ENCODE assay signal across 9 cellular contexts in the genomic region with DNA sequence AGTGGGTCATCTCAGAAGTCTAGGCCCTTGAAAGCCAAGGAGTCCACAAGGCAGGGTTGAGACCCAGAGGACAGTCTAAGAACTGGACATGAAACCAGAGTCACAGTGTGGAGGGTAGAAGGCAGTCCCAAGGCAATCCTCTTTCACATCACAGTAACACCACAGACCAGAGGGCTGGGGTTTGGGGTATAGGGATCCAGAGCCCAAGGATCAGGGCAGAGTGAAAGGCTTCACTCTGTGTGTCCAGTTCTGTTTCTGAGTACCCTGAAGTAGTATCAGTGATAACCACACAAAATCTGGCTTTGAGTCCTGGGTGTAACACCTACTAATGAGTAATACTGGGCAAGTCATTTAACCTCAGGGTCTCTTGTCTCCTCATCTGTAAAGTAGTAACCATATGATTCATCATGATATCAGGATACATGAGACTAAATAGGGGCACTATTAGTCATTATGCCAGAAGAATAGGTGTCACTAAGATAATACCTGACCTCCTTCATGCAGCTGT.
DNase-seq lines count a peak whose midpoint lies in the region; ATAC-seq and TF ChIP-seq lines count a peak whose summit lies in the region.
"Had no signal": no experiment of that assay in that cellular context is flagged by ENCODE, and none has a peak within 500 bp of the region (broad histone marks: within the 10 kb centered on the region; RNA-seq: fewer than 3 reads in every experiment).

No MANE protein-coding gene starts in this region.

- peaks cover 0 to 2% (median 0%) of the 10 kb centered on the region in 3 donors for H3K27me3 Mint-ChIP-seq in CD14-positive monocyte (ENCODE audit: low read depth in 3 of 3)
- H3K27me3 Mint-ChIP-seq: naive B cell had no signal

- no peaks in the 10 kb centered on the region for H3K9me3 Mint-ChIP-seq in CD14-positive monocyte
- H3K9me3 Mint-ChIP-seq: naive B cell had no signal

- no peaks in the 10 kb centered on the region for H3K36me3 ChIP-seq in testis (ENCODE audit: low read depth, missing control alignments)

- H3K4me1 ChIP-seq in testis = peaks cover 4% of the 10 kb centered on the region

- no peak overlapping the region for H3K4me3 ChIP-seq in astrocyte of the spinal cord (ENCODE audit: low read depth, low read length)
- no peak overlapping the region for H3K4me3 ChIP-seq in testis

- no peak for TF ChIP-seq POLR2A in testis (IDR thresholded peaks at IDR 0.05)

- H3K9me3 ChIP-seq in testis = no peaks in the 10 kb centered on the region

- DNase-seq in EL = peak; percentile 69
- peak; percentile 43 for DNase-seq in astrocyte of the spinal cord (ENCODE audit: low read depth, low spot score)
- DNase-seq in CD14-positive monocyte (ENCODE audit: low spot score) = no peak
- DNase-seq in NCI-H187 (lab: John Stamatoyannopoulos, UW) = no peak
- DNase-seq in DMS153 (lab: John Stamatoyannopoulos, UW) = no peak
- no peak for DNase-seq in testis
- DNase-seq: naive B cell had no signal

- no peak overlapping the region for H3K4me3 Mint-ChIP-seq in CD14-positive monocyte
- H3K4me3 Mint-ChIP-seq: naive B cell had no signal

- no peaks in the 10 kb centered on the region for H3K27me3 ChIP-seq in testis

- intact Hi-C loops in CD14-positive monocyte (cut with micrococcal nuclease) (no loop called here), testis (cut with DNase I; ENCODE audit: low total_unique reads) (no loop called here)

- peak overlapping the region in 1 of 7 donors; percentile 30 for H3K27ac Mint-ChIP-seq in CD14-positive monocyte

- peaks cover 45 to 49% of the 10 kb centered on the region in 2 donors for H3K36me3 Mint-ChIP-seq in CD14-positive monocyte

- H3K4me1 Mint-ChIP-seq in CD14-positive monocyte = no peaks in the 10 kb centered on the region

- peak; percentile 89 for ATAC-seq in GM19438 (IDR thresholded peaks at IDR 0.05; ENCODE audit: low read depth, unreplicated experiment)
- ATAC-seq in HG03159 (IDR thresholded peaks at IDR 0.05; ENCODE audit: unreplicated experiment) = peak; percentile 93

- no peak overlapping the region for H3K27ac ChIP-seq in testis

- in situ Hi-C loops in astrocyte of the spinal cord (cut with HindIII; ENCODE audit: low sequenced_read_pairs) = no loop called here

- no peak for TF ChIP-seq CTCF in astrocyte of the spinal cord (IDR thresholded peaks at IDR 0.05; ENCODE audit: low read depth, low read length)
- no peak for TF ChIP-seq CTCF in CD14-positive monocyte (IDR thresholded peaks at IDR 0.05)
- no peak for TF ChIP-seq CTCF in testis (IDR thresholded peaks at IDR 0.05)

Comparison
In these comparisons a context has a peak if more than half of its experiments do, and no peak if none do; other contexts are left out.
1. DNase-seq: peak in EL (single experiment) and astrocyte of the spinal cord (single experiment); none in CD14-positive monocyte (single experiment), NCI-H187 (0 of 2), DMS153 (single experiment) and testis (single experiment).